ENCODE assay signal across 8 cellular contexts in the genomic region with DNA sequence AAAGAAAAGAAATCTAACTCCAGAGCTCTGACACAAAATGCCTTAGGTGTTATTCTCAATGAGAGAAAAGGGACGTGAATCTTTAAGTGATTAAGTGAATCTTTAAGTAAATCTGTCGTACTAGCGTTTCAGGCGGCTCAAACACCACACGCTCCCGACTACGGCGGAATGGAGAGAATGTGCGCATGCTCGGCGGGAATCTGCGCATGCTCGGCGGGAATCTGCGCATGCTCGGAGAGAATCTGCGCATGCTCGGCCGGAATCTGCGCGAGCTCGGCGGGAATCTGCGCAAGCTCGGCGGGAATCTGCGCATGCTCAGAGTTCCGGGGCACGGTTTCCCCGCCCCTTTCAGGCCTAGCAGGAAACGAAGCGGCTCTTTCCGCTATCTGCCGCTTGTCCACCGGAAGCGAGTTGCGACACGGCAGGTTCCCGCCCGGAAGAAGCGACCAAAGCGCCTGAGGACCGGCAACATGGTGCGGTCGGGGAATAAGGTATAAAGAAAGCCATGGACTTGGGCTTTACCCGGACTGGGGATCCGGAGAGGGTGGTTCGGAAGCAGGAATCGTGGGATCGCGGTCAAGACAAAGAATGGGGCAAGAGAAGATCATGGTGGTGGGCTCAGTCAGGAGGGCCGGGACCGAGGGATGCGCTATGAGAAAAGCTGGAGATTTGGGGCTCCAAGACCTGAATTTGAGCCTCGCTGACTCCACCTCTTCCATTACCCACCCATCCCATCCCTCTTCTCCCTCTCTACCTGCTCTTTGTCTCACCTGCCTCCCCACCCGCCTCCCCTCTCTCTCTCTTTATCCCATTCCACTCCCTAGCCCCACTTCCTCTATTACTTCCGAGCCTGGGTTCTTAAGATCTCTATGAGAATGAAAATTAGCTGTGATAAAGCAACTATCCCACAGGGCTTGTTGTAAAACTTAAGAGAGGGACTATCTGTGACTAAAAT. TPM values are rescaled to one million over a fixed set of nuclear protein-coding genes. Genes with fewer than 3 reads are reported as not detected.
DNase-seq lines count a peak whose midpoint lies in the region; ATAC-seq, FAIRE-seq and TF ChIP-seq lines count a peak whose summit lies in the region.

XRCC5 (plus strand) TSS at position 382 of the 955 bp plus-strand sequence; CDS start at position 471, 89 bp downstream.

- H3K79me1 ChIP-seq in trophoblast cell (ENCODE audit: low read length) = peaks cover 5% of the 10 kb centered on the region

- H4K12ac ChIP-seq in trophoblast cell (ENCODE audit: low read depth, low read length) = peak within 1 kb of the TSS; percentile 97

- H3K79me2 ChIP-seq in trophoblast cell (ENCODE audit: control insufficient read depth, insufficient read depth, low read length, poor library complexity) = peaks cover 5% of the 10 kb centered on the region

- H3K27ac ChIP-seq in adrenal gland (peak within 1 kb of the TSS; percentile 73 to 89 (median 87)), trophoblast cell (ENCODE audit: low read depth, low read length) (peak within 1 kb of the TSS; percentile 35), tibial nerve (peak within 1 kb of the TSS; percentile 72 to 95 (median 90))

- peak within 1 kb of the TSS; percentile 91 for H2AFZ ChIP-seq in trophoblast cell (ENCODE audit: insufficient read depth, low read length, poor library complexity)

- H3K9me3 ChIP-seq in adrenal gland (replicated peaks in 1 of 3) (no peaks in the 10 kb centered on the region), trophoblast cell (ENCODE audit: insufficient read depth, low read depth, low read length) (no peaks in the 10 kb centered on the region), tibial nerve (no peaks in the 10 kb centered on the region)

- peak within 1 kb of the TSS; percentile 95 for H4K91ac ChIP-seq in trophoblast cell (ENCODE audit: low read depth, low read length)

- H3K4me2 ChIP-seq in trophoblast cell (ENCODE audit: low read length) = peak within 1 kb of the TSS; percentile 89

- FAIRE-seq in GM12892 (lab: Jason Lieb, UNC) = peak; percentile 97

- TF ChIP-seq POLR2A in GM12892 (IDR thresholded peaks at IDR 0.05; ENCODE audit: low read depth, low read length) (peak; percentile 96), adrenal gland (IDR thresholded peaks at IDR 0.05) (peak; percentile 27 to 80), tibial nerve (IDR thresholded peaks at IDR 0.05) (peak; percentile 35 to 71)

- TF ChIP-seq EP300 in tibial nerve (IDR thresholded peaks at IDR 0.05) = peak; percentile 78 to 93

- H3K18ac ChIP-seq in trophoblast cell (ENCODE audit: low read length) = peak within 1 kb of the TSS; percentile 83

- H2BK120ac ChIP-seq in trophoblast cell (ENCODE audit: insufficient read depth, low read length, poor library complexity) = peak within 1 kb of the TSS; percentile 82

- H3K14ac ChIP-seq in trophoblast cell (ENCODE audit: low read length) = peak within 1 kb of the TSS; percentile 98

- intact Hi-C loops in T-helper 1 cell treated with Interleukin-12 subunit alpha and Interleukin-12 subunit beta and Interleukin-4 antibody, amounts not matched to agents 30 ng/mL and 1 ng/mL, for 36 hours (cut with micrococcal nuclease) = loop anchor here (1.0 kb wide), 6 partner anchors 28 to 1300 kb away; partner anchors contain the start of genes BARD1, PECR, RPL37A and SMARCAL1
- intact Hi-C loops in adrenal gland (cut with DNase I) (no loop called here), cardiac septum (cut with DNase I) (no loop called here)

- H2BK12ac ChIP-seq in trophoblast cell (ENCODE audit: low read length) = no peak within 1 kb of the TSS

- H3K36me3 ChIP-seq in adrenal gland (replicated peaks in 1 of 2) = peaks cover 0 to 38% of the 10 kb centered on the region in 2 donors
- peaks cover 5 to 19% of the 10 kb centered on the region in 2 experiments for H3K36me3 ChIP-seq in trophoblast cell (ENCODE audit: control insufficient read depth in 1 of 2, insufficient read depth in 2 of 2, low read length in 2 of 2)
- H3K36me3 ChIP-seq in tibial nerve = peaks cover 0 to 30% (median 0%) of the 10 kb centered on the region in 3 donors

- H3K4me3 ChIP-seq in adrenal gland = peak within 1 kb of the TSS; percentile 71 to 91 (median 80)
- H3K4me3 ChIP-seq in trophoblast cell (ENCODE audit: low read depth, low read length) = peak within 1 kb of the TSS; percentile 87
- peak within 1 kb of the TSS; percentile 77 to 90 (median 84) for H3K4me3 ChIP-seq in tibial nerve

- peak within 1 kb of the TSS; percentile 97 for H4K8ac ChIP-seq in trophoblast cell (ENCODE audit: low read depth, low read length)

- H3K27me3 ChIP-seq in adrenal gland (no peaks in the 10 kb centered on the region), trophoblast cell (ENCODE audit: insufficient read depth, low read length) (no peaks in the 10 kb centered on the region), tibial nerve (no peaks in the 10 kb centered on the region)

- H2BK5ac ChIP-seq in trophoblast cell (ENCODE audit: low read depth, low read length, poor library complexity) = peak within 1 kb of the TSS; percentile 90

- TF ChIP-seq CTCF in adrenal gland (IDR thresholded peaks at IDR 0.05) (peak in 1 of 6 experiments; percentile 3), tibial nerve (IDR thresholded peaks at IDR 0.05) (peak in 1 of 5 experiments; percentile 17)

- H3K4me1 ChIP-seq in adrenal gland (replicated peaks in 1 of 2) = peaks cover 23 to 34% of the 10 kb centered on the region in 2 donors
- H3K4me1 ChIP-seq in trophoblast cell (ENCODE audit: control insufficient read depth in 1 of 2, insufficient read depth in 2 of 2, low read length in 2 of 2) = peaks cover 2 to 10% of the 10 kb centered on the region in 2 experiments
- H3K4me1 ChIP-seq in tibial nerve = peaks cover 0 to 49% (median 17%) of the 10 kb centered on the region in 4 donors

- peak; percentile 39 for ATAC-seq in HG02884 (IDR thresholded peaks at IDR 0.05; ENCODE audit: unreplicated experiment)

- H2AK5ac ChIP-seq in trophoblast cell (ENCODE audit: low read length) = peak within 1 kb of the TSS; percentile 78

- DNase-seq in GM12892 (ENCODE audit: insufficient read length) (peak; percentile 57), NCI-H1694 (lab: John Stamatoyannopoulos, UW) (peak; percentile 96), adrenal gland (peak; percentile 95 to 99 (median 97)), cardiac septum (ENCODE audit: low spot score) (peak; percentile 96), trophoblast cell (peak; percentile 99 to 100), tibial nerve (ENCODE audit: low spot score in 2 of 2) (peak; percentile 91 to 92)

- peak within 1 kb of the TSS; percentile 94 for H3K9ac ChIP-seq in trophoblast cell (ENCODE audit: low read length)

- no peak within 1 kb of the TSS for H3K23ac ChIP-seq in trophoblast cell (ENCODE audit: low read length)

- WGBS in adrenal gland, 4 donors = 0 to 1% (median 0%) methylated on average over 31 to 57 of the region's 57 CpGs
- no CpG with 5 or more reads among the region's 57 CpGs for WGBS in trophoblast cell (ENCODE audit: extremely low coverage, insufficient coverage, insufficient read length)
- 0% methylated on average over 47 to 57 of the region's 57 CpGs for WGBS in tibial nerve, 2 donors

- H3K4ac ChIP-seq in trophoblast cell (ENCODE audit: low read depth, low read length) = peak within 1 kb of the TSS; percentile 92

RNA-seq across cellular contexts. Expression of gene XRCC5, which starts in this region (rescaled TPM):
- 279 TPM for polyA plus RNA-seq in GM12892 (2012; ENCODE audit: missing spikeins)
- 343 and 362 TPM in 2 replicates for total RNA-seq in T-helper 1 cell treated with Interleukin-12 subunit alpha and Interleukin-12 subunit beta and Interleukin-4 antibody, amounts not matched to agents 30 ng/mL and 1 ng/mL, for 36 hours
- total RNA-seq in adrenal gland = 100 to 1,000 TPM; 104 to 224 (median 158) TPM
- 100 to 1,000 TPM in 1 of 3 donors, 10 to 100 TPM in 2; 58.4 to 198 (median 59.5) TPM for polyA plus RNA-seq in adrenal gland
- 107 TPM for total RNA-seq in cardiac septum
- 193 and 196 TPM in 2 replicates for polyA plus RNA-seq in trophoblast cell (2013)
- total RNA-seq in tibial nerve = 100 to 1,000 TPM; 134 to 164 (median 147) TPM

Comparison
In these comparisons a context has a peak if more than half of its experiments do, and no peak if none do; other contexts are left out.
1. Peak in every context shown above with its lines: DNase-seq, ATAC-seq, H3K4me3 ChIP-seq and H3K27ac ChIP-seq.
2. H3K27ac ChIP-seq: peak in every context shown above with its lines; median percentile 90 in tibial nerve; 87 in adrenal gland; 35 in trophoblast cell.